In the genomic region with DNA sequence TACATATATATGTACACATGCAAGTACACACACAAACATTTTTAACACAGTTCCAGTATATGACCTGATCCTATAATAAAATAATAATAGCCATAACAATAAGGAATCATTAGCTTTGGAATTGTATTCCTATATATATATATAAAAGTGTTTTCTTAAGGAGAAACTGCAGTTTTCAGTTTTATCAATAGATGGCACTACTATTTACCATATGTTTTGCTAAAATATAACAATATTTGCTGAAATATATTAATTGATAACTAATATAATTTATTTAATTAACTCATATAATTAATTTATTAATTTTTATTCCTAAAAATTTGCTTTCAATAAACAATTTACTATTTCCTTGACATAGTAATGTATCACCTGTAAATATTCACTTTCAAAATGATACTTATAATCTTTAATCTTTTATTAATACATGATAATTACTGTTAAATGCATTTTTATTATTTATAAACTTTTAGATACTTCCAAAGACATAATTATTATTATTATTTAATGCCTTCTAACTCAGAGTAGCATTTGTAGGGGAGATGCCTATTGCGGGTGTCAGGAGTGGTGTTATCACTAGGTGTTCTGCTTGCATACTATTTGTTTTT, we compare ENCODE assay signal across 12 cellular contexts.
DNase-seq lines count a peak whose midpoint lies in the region; ATAC-seq and TF ChIP-seq lines count a peak whose summit lies in the region.
"Had no signal": no experiment of that assay in that cellular context is flagged by ENCODE, and none has a peak within 500 bp of the region (broad histone marks: within the 10 kb centered on the region; RNA-seq: fewer than 3 reads in every experiment).

No MANE protein-coding gene starts in this region.

- H3K4me1 ChIP-seq in right lobe of liver: no peaks in the 10 kb centered on the region
- H3K4me1 ChIP-seq: gastrocnemius medialis, sigmoid colon had no signal

- no peaks in the 10 kb centered on the region for H3K9me3 ChIP-seq in right lobe of liver
- H3K9me3 ChIP-seq: gastrocnemius medialis, sigmoid colon had no signal

- in situ Hi-C loops in astrocyte of the spinal cord (cut with HindIII; ENCODE audit: low sequenced_read_pairs): no loop called here

- ATAC-seq in right lobe of liver (no peak), GM19351 (IDR thresholded peaks at IDR 0.05; ENCODE audit: unreplicated experiment) (no peak), GM21528 (IDR thresholded peaks at IDR 0.05; ENCODE audit: low FRiP score, unreplicated experiment) (no peak), GM19324 (IDR thresholded peaks at IDR 0.05; ENCODE audit: low FRiP score, unreplicated experiment) (no peak)
- ATAC-seq: gastrocnemius medialis had no signal

- DNase-seq in CD1c-positive myeloid dendritic cell (ENCODE audit: extremely low spot score) (peak; percentile 28), astrocyte of the spinal cord (ENCODE audit: low read depth, low spot score) (peak; percentile 44), right lobe of liver (no peak), NOMO-1 (lab: John Stamatoyannopoulos, UW; ENCODE audit: unreplicated experiment in 2 of 2) (no peak)
- peak; percentile 1 for DNase-seq in Jurkat, Clone E6-1 (ENCODE audit: low read depth, low spot score)
- DNase-seq: aorta, gastrocnemius medialis, sigmoid colon, T-helper 2 cell had no signal

- WGBS in right lobe of liver (ENCODE audit: insufficient coverage, low coverage, low lambda C conversion rate, missing lambda C conversion rate): 94% methylated on average over 1 of the region's 1 CpG

- H3K4me3 ChIP-seq in Jurkat, Clone E6-1 (ENCODE audit: low read length): no peak overlapping the region
- H3K4me3 ChIP-seq in astrocyte of the spinal cord (ENCODE audit: low read depth, low read length) (no peak overlapping the region), right lobe of liver (no peak overlapping the region)
- H3K4me3 ChIP-seq: gastrocnemius medialis, sigmoid colon had no signal

- no peak for TF ChIP-seq POLR2A in right lobe of liver (IDR thresholded peaks at IDR 0.05)

- intact Hi-C loops in right lobe of liver (cut with DNase I): no loop called here

- no peaks in the 10 kb centered on the region for H3K27me3 ChIP-seq in right lobe of liver
- H3K27me3 ChIP-seq: gastrocnemius medialis, sigmoid colon had no signal

- no peaks in the 10 kb centered on the region for H3K36me3 ChIP-seq in right lobe of liver
- H3K36me3 ChIP-seq: gastrocnemius medialis, sigmoid colon had no signal

- TF ChIP-seq CTCF in astrocyte of the spinal cord (IDR thresholded peaks at IDR 0.05; ENCODE audit: low read depth, low read length) (peak; percentile 34), right lobe of liver (IDR thresholded peaks at IDR 0.05) (peak in 3 of 4 donors; percentile 34 to 41 (median 40))

- H3K27ac ChIP-seq in right lobe of liver: no peak overlapping the region
- H3K27ac ChIP-seq: gastrocnemius medialis, sigmoid colon had no signal

Comparison
In these comparisons a context has a peak if more than half of its experiments do, and no peak if none do; other contexts are left out.
1. DNase-seq: peak in CD1c-positive myeloid dendritic cell (single experiment), Jurkat, Clone E6-1 (single experiment) and astrocyte of the spinal cord (single experiment); none in right lobe of liver (0 of 3) and NOMO-1 (0 of 2).